14 cellular contexts compared by ENCODE assay signal in the genomic region with DNA sequence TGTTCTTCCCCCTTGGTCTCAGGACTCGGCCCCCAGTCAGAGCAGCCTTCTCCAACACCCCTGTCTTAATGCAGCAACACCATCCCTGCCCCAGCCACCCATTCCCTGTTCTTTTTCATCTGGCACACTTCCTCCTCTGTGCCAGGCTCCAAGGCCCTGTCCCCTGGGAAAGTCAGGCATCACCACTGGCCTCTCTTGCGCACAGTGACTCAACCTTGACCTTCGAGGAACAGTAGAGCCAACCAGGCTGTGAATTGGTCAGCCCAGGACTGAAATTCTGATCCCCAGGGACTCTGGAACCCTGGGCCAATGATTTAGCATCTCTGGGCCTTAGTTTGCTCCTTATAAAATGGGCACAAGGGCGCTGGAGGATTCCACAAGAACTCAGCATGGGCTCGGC. TPM values are rescaled to one million over a fixed set of nuclear protein-coding genes. Genes with fewer than 3 reads are reported as not detected.
DNase-seq lines count a peak whose midpoint lies in the region; FAIRE-seq and TF ChIP-seq lines count a peak whose summit lies in the region.
"Had no signal": no experiment of that assay in that cellular context is flagged by ENCODE, and none has a peak within 500 bp of the region (broad histone marks: within the 10 kb centered on the region; RNA-seq: fewer than 3 reads in every experiment).

No MANE protein-coding gene starts in this region.

- H3K4ac ChIP-seq in H1 (replicated peaks; ENCODE audit: insufficient read length, low read depth, low read length), result no peak overlapping the region

- POLR2A ChIA-PET in H1 (lab: Charles Lee; ENCODE audit: partially characterized antibody), result no interaction called here

- no peaks in the 10 kb centered on the region for H3K23me2 ChIP-seq in H1 (ENCODE audit: low read depth, low read length)

- H3K4me2 ChIP-seq in H1 (ENCODE audit: insufficient read depth in 1 of 2, low read depth in 2 of 2, low read length in 2 of 2), result no peak overlapping the region

- no peaks in the 10 kb centered on the region; a peak in 1 of 7 replicates for H3K27me3 ChIP-seq in H1 (replicated peaks in 1 of 4; ENCODE audit: control insufficient read depth in 3 of 4, extremely low read depth in 1 of 4, insufficient read depth in 3 of 4, low read length in 3 of 4)
- H3K27me3 ChIP-seq in spleen (replicated peaks in 1 of 7), result no peaks in the 10 kb centered on the region
- H3K27me3 ChIP-seq: sigmoid colon had no signal

- CTCF ChIA-PET in H1 (lab: Charles Lee; ENCODE audit: partially characterized antibody), result interaction anchor here (1.1 to 6.2 kb wide), 2 partner anchors 14 to 29 kb away, joined by 3 to 67 read pairs; no protein-coding TSS in a partner anchor

- no peak overlapping the region for H2AFZ ChIP-seq in H1 (ENCODE audit: low read length)

- DNase-seq in NCI-H2171 (lab: John Stamatoyannopoulos, UW) (peak; percentile 32), NCI-H2171 treated with DMSO at 0.1 percent for 48 hours (lab: John Stamatoyannopoulos, UW) (no peak), SK-MEL-5 (ENCODE audit: low read depth, low spot score) (peak; percentile 53), H1 (ENCODE audit: low read depth in 1 of 2, low spot score in 2 of 2) (no peak), spleen (no peak), epidermal melanocyte (ENCODE audit: insufficient read length, low spot score) (no peak), EL (no peak), iPS-NIHi7 (ENCODE audit: extremely low spot score) (no peak)
- DNase-seq: foreskin keratinocyte, mesendoderm, NCI-H2081, RPMI8226, sigmoid colon had no signal

- H3K4me1 ChIP-seq in H1 (replicated peaks in 1 of 4; ENCODE audit: control insufficient read depth in 3 of 4, insufficient read depth in 4 of 4, low read length in 3 of 4) (peaks cover 0 to 13% (median 10%) of the 10 kb centered on the region in 4 experiments; a peak in 5 of 7 replicates), spleen (peaks cover 50 to 100% (median 91%) of the 10 kb centered on the region in 6 donors)

- H2BK12ac ChIP-seq in H1 (ENCODE audit: low read depth, low read length), result no peak overlapping the region

- H3K79me2 ChIP-seq in H1 (ENCODE audit: control insufficient read depth in 1 of 2, insufficient read depth in 2 of 2, low read length in 2 of 2), result no peaks in the 10 kb centered on the region; a peak in 1 of 4 replicates

- no peak overlapping the region for H3K14ac ChIP-seq in H1 (ENCODE audit: insufficient read length)

- no peak overlapping the region for H2BK20ac ChIP-seq in H1 (ENCODE audit: low read length)

- H3K27ac ChIP-seq in H1 (ENCODE audit: low read depth, low read length), result no peak overlapping the region
- H3K27ac ChIP-seq in spleen, result peak overlapping the region; percentile 48 to 98 (median 89)
- H3K27ac ChIP-seq: 22Rv1, foreskin keratinocyte had no signal

- no peak for TF ChIP-seq EP300 in H1 (IDR thresholded peaks at IDR 0.05; ENCODE audit: borderline replicate concordance in 1 of 2, low read depth in 2 of 2, low read length in 2 of 2)

- no peak overlapping the region for H4K5ac ChIP-seq in H1 (ENCODE audit: insufficient read length, low read depth, low read length)

- H2BK15ac ChIP-seq in H1 (ENCODE audit: low read length), result no peak overlapping the region

- no peak for TF ChIP-seq CTCF in H1 (IDR thresholded peaks at IDR 0.05; ENCODE audit: control extremely low read depth in 1 of 3, insufficient read depth in 1 of 3, low read depth in 1 of 3, low read length in 3 of 3)
- TF ChIP-seq CTCF in spleen (IDR thresholded peaks at IDR 0.05 in 8 of 11, conservative IDR thresholded peaks at IDR 0.05 in 3 of 11), result no peak

- in situ Hi-C loops in SK-MEL-5 (cut with HindIII; ENCODE audit: low pct_unique_long_range_greater_than_20kb, low sequenced_read_pairs), result no loop called here

- intact Hi-C loops in spleen (cut with DNase I; ENCODE audit: low total_unique reads), result no loop called here

- no peak overlapping the region for H3K4me3 ChIP-seq in H1 (ENCODE audit: extremely low read depth in 1 of 4, insufficient read depth in 2 of 4, low read depth in 3 of 4, low read length in 4 of 4)
- no peak overlapping the region for H3K4me3 ChIP-seq in spleen
- H3K4me3 ChIP-seq: sigmoid colon had no signal

- no peak overlapping the region for H2BK5ac ChIP-seq in H1 (ENCODE audit: low read depth, low read length)

- H2BK120ac ChIP-seq in H1 (replicated peaks; ENCODE audit: low read depth, low read length), result no peak overlapping the region

- H3K9ac ChIP-seq in H1 (replicated peaks in 1 of 4; ENCODE audit: extremely low read depth in 1 of 4, low read depth in 3 of 4, low read length in 3 of 4), result no peak overlapping the region

- no peak for FAIRE-seq in H1 (lab: Jason Lieb, UNC)

- H3K79me1 ChIP-seq in H1 (ENCODE audit: low read depth, low read length), result peaks cover 3% of the 10 kb centered on the region

- H3K36me3 ChIP-seq in H1 (ENCODE audit: control insufficient read depth in 2 of 4, insufficient read depth in 4 of 4, low read length in 3 of 4) (no peaks in the 10 kb centered on the region), spleen (no peaks in the 10 kb centered on the region)
- H3K36me3 ChIP-seq: sigmoid colon had no signal

- no peak overlapping the region for H4K91ac ChIP-seq in H1 (replicated peaks; ENCODE audit: insufficient read length, low read length)

- 90% methylated on average over 5 of the region's 5 CpGs; no CpG with 5 or more reads in 1 of the 2 experiments for WGBS in H1 (ENCODE audit: extremely low coverage in 1 of 2, insufficient coverage in 1 of 2, insufficient read length in 1 of 2, insufficient replicate concordance in 2 of 2, low coverage in 1 of 2, low lambda C conversion rate in 2 of 2, missing lambda C conversion rate in 1 of 2), 2 experiments
- WGBS in spleen, 5 donors, result 78 to 87% (median 83%) methylated on average over 5 of the region's 5 CpGs

- TF ChIP-seq RAD21 in H1 (IDR thresholded peaks at IDR 0.05 in 1 of 2, conservative IDR thresholded peaks at IDR 0.05 in 1 of 2; ENCODE audit: low read depth in 2 of 2, low read length in 2 of 2), result no peak

- H2AK5ac ChIP-seq in H1 (ENCODE audit: low read depth, low read length), result no peak overlapping the region

- no peak for TF ChIP-seq POLR2A in H1 (IDR thresholded peaks at IDR 0.05; ENCODE audit: control extremely low read depth in 1 of 2, low read depth in 2 of 2, low read length in 2 of 2)
- no peak for TF ChIP-seq POLR2A in spleen (IDR thresholded peaks at IDR 0.05)

- no peak overlapping the region for H3K56ac ChIP-seq in H1 (replicated peaks; ENCODE audit: insufficient read length, low read depth, low read length)

- H4K8ac ChIP-seq in H1 (ENCODE audit: extremely low read depth, insufficient read depth, low read length), result peak overlapping the region; percentile 4; the same call in 1 of the 2 replicates

- H3K9me3 ChIP-seq in H1 (ENCODE audit: insufficient read depth in 2 of 2, low read depth in 1 of 2, low read length in 1 of 2) (no peaks in the 10 kb centered on the region), spleen (no peaks in the 10 kb centered on the region)
- H3K9me3 ChIP-seq: sigmoid colon had no signal

- H4K20me1 ChIP-seq in H1 (replicated peaks in 1 of 2; ENCODE audit: control insufficient read depth in 1 of 2, insufficient read depth in 2 of 2, low read length in 2 of 2), result peaks cover 12 to 37% of the 10 kb centered on the region in 2 experiments

- no peak overlapping the region for H3K23ac ChIP-seq in H1 (ENCODE audit: insufficient read length)

- no peak overlapping the region for H3K18ac ChIP-seq in H1 (ENCODE audit: extremely low read depth, low read length)

TF ChIP-seq in H1, 55 proteins besides CTCF, POLR2A, EP300 and RAD21:
- TF ChIP-seq RFX5 (IDR thresholded peaks at IDR 0.05; ENCODE audit: borderline replicate concordance, low read depth, low read length), result no peak
TF ChIP-seq in H1: peak in this region for 0.

RNA-seq across cellular contexts. Expression of gene RALGDS, which starts 10.5 kb away (rescaled TPM):
- 22.4 and 26.6 TPM in 2 replicates for total RNA-seq in SK-MEL-5 (2014; rRNA removed; shearing (Covaris generic))
- 29.7 and 39.0 TPM in 2 replicates for polyA plus RNA-seq in SK-MEL-5 (2015; cell fraction: cytosol; rRNA removed)
- 108 and 113 TPM in 2 replicates for polyA plus RNA-seq in SK-MEL-5 (2015; cell fraction: nucleus; rRNA removed)
- 11.2 and 14.5 TPM in 2 replicates for total RNA-seq in H1 (2021; fragmentation: NEBNext Ultra II Directional; extraction: Animal tissue kit (Norgen Biotek cat#: 25700))
- polyA plus RNA-seq in H1 (2011; rRNA removed) (25.5 and 29.3 TPM in 2 replicates), spleen (10 to 100 TPM; 21.3 to 40.1 (median 27.2) TPM)
- 25.4 TPM for polyA plus RNA-seq in H1 (2011; cell fraction: cytosol; rRNA removed)
- polyA plus RNA-seq in H1 (2011; cell fraction: nucleus; rRNA removed), result 97.4 TPM
- polyA plus RNA-seq in H1 (2012, experiment 1 of 2), result 10.5 to 21.5 TPM (median 17.2 TPM) in 4 replicates
- polyA plus RNA-seq in H1 (2012, experiment 2 of 2), result 11.7 TPM
- polyA plus RNA-seq in H1 (2013, experiment 1 of 2), result 11.4 TPM
- polyA plus RNA-seq in H1 (2013, experiment 2 of 2), result 9.4 TPM
- polyA minus RNA-seq in H1 (2011; rRNA and poly(A)+ RNA removed), result 12.6 and 14.4 TPM in 2 replicates
- polyA minus RNA-seq in H1 (2011; cell fraction: cytosol; rRNA and poly(A)+ RNA removed), result 11.3 TPM
- 19.7 TPM for polyA minus RNA-seq in H1 (2011; cell fraction: nucleus; rRNA and poly(A)+ RNA removed)
- total RNA-seq in spleen, result 10 to 100 TPM; 50.6 to 74.3 (median 60.3) TPM

RNA-seq across cellular contexts. Expression of gene GBGT1, which starts 32.2 kb away (rescaled TPM):
- total RNA-seq in SK-MEL-5 (2014; rRNA removed; shearing (Covaris generic)), result not detected in 2 replicates
- polyA plus RNA-seq in SK-MEL-5 (2015; cell fraction: cytosol; rRNA removed), result not detected in 2 replicates
- 0.15 TPM in 1 of 2 replicates, not detected in the other for polyA plus RNA-seq in SK-MEL-5 (2015; cell fraction: nucleus; rRNA removed)
- total RNA-seq in H1 (2021; fragmentation: NEBNext Ultra II Directional; extraction: Animal tissue kit (Norgen Biotek cat#: 25700)), result 9.7 and 10.0 TPM in 2 replicates
- polyA plus RNA-seq in H1 (2011; rRNA removed) (7.1 and 10.1 TPM in 2 replicates), spleen (10 to 100 TPM in 2 of 3 donors, 1 to 10 TPM in 1; 9.2 to 14.1 (median 10.7) TPM)
- 7.0 TPM for polyA plus RNA-seq in H1 (2011; cell fraction: cytosol; rRNA removed)
- polyA plus RNA-seq in H1 (2011; cell fraction: nucleus; rRNA removed), result 15.2 TPM
- polyA plus RNA-seq in H1 (2012, experiment 1 of 2), result 6.5 to 7.7 TPM (median 6.9 TPM) in 4 replicates
- polyA plus RNA-seq in H1 (2012, experiment 2 of 2), result 6.9 TPM
- polyA plus RNA-seq in H1 (2013, experiment 1 of 2), result 8.6 TPM
- 9.1 TPM for polyA plus RNA-seq in H1 (2013, experiment 2 of 2)
- 11.3 and 17.4 TPM in 2 replicates for polyA minus RNA-seq in H1 (2011; rRNA and poly(A)+ RNA removed)
- polyA minus RNA-seq in H1 (2011; cell fraction: cytosol; rRNA and poly(A)+ RNA removed), result 10.6 TPM
- 21.7 TPM for polyA minus RNA-seq in H1 (2011; cell fraction: nucleus; rRNA and poly(A)+ RNA removed)
- total RNA-seq in spleen, result 10 to 100 TPM; 16.8 to 52.8 (median 31.2) TPM

Comparison
In these comparisons a context has a peak if more than half of its experiments do, and no peak if none do; other contexts are left out.
1. DNase-seq: peak in NCI-H2171 (single experiment) and SK-MEL-5 (single experiment); none in NCI-H2171 treated with DMSO at 0.1 percent for 48 hours (single experiment), H1 (0 of 2), spleen (single experiment), epidermal melanocyte (single experiment), EL (single experiment) and iPS-NIHi7 (single experiment).
2. RNA of gene GBGT1, which starts 32.2 kb away (total RNA-seq): 16.8 to 52.8 TPM in spleen and 9.7 to 10.0 TPM in H1; not detected in SK-MEL-5; every median in the first group is over 10 times any median in the second.